ENCODE assay signal across 17 cellular contexts in the genomic region with DNA sequence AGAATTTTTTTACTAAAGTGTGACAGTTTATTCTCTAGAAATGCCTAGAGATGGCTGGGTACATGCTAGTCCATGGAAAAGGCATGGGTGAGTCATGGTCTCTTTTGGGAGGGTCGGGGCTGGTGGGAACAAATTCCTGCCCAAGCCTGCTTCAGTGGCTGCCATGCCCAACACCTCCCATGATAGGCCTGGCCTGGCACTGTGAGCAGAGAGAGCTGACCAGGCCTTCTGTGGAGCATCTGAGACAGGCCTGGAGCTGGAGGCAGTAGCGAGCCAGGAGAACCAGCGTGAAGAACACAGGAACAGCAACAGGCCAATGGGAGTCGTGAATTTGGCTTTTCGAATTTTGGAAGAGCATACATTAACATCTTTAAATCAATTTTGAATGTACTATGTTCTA.
"Had no signal": no experiment of that assay in that cellular context is flagged by ENCODE, and none has a peak within 500 bp of the region (broad histone marks: within the 10 kb centered on the region; RNA-seq: fewer than 3 reads in every experiment).

No MANE protein-coding gene starts in this region.

- H3K4me3 ChIP-seq: coronary artery, heart left ventricle, spleen, upper lobe of right lung had no signal

- H3K27ac Mint-ChIP-seq: activated CD4-positive, alpha-beta memory T cell treated with anti-CD3 and anti-CD28 coated beads for 36 hours; activated naive CD8-positive, alpha-beta T cell treated with anti-CD3 and anti-CD28 coated beads for 36 hours; memory B cell; progenitor cell of endocrine pancreas had no signal

- H3K27me3 Mint-ChIP-seq: activated CD4-positive, alpha-beta memory T cell treated with anti-CD3 and anti-CD28 coated beads for 36 hours; activated naive CD8-positive, alpha-beta T cell treated with anti-CD3 and anti-CD28 coated beads for 36 hours; memory B cell; naive B cell; progenitor cell of endocrine pancreas had no signal

- DNase-seq: activated CD4-positive, alpha-beta memory T cell treated with anti-CD3 and anti-CD28 coated beads for 36 hours; activated naive CD4-positive, alpha-beta T cell treated with Interleukin-2 at 50 U/mL for 16 hours; activated naive CD8-positive, alpha-beta T cell treated with anti-CD3 and anti-CD28 coated beads for 36 hours; activated T-cell treated with anti-CD3 and anti-CD28 coated beads, Interleukin-2, amount 50 U/mL, for 48 hours; heart left ventricle; naive B cell; retina; spleen; stimulated activated CD4-positive, alpha-beta T cell treated with anti-CD3 and anti-CD28 coated beads, Interleukin-4, amount 100 ng/mL, for 1 hour; stimulated activated naive CD4-positive, alpha-beta T cell; T-helper 1 cell; upper lobe of right lung had no signal

- H3K4me3 Mint-ChIP-seq: activated CD4-positive, alpha-beta memory T cell treated with anti-CD3 and anti-CD28 coated beads for 36 hours; activated naive CD8-positive, alpha-beta T cell treated with anti-CD3 and anti-CD28 coated beads for 36 hours; memory B cell; neural crest cell had no signal

- H3K4me1 ChIP-seq: spleen had no signal

- H3K27ac ChIP-seq: coronary artery, epithelial cell of prostate, heart left ventricle, spleen, upper lobe of right lung had no signal

- H3K27me3 ChIP-seq: heart left ventricle, spleen, upper lobe of right lung had no signal

- ATAC-seq: heart left ventricle, upper lobe of right lung had no signal

- H3K9me3 Mint-ChIP-seq: activated CD4-positive, alpha-beta memory T cell treated with anti-CD3 and anti-CD28 coated beads for 36 hours; activated naive CD8-positive, alpha-beta T cell treated with anti-CD3 and anti-CD28 coated beads for 36 hours; memory B cell; naive B cell; neural crest cell had no signal

- H3K4me1 Mint-ChIP-seq: activated naive CD8-positive, alpha-beta T cell treated with anti-CD3 and anti-CD28 coated beads for 36 hours; memory B cell had no signal

- H3K9me3 ChIP-seq: heart left ventricle, spleen, upper lobe of right lung had no signal
